Comparison of ENCODE assay signal across 8 cellular contexts in the genomic region with DNA sequence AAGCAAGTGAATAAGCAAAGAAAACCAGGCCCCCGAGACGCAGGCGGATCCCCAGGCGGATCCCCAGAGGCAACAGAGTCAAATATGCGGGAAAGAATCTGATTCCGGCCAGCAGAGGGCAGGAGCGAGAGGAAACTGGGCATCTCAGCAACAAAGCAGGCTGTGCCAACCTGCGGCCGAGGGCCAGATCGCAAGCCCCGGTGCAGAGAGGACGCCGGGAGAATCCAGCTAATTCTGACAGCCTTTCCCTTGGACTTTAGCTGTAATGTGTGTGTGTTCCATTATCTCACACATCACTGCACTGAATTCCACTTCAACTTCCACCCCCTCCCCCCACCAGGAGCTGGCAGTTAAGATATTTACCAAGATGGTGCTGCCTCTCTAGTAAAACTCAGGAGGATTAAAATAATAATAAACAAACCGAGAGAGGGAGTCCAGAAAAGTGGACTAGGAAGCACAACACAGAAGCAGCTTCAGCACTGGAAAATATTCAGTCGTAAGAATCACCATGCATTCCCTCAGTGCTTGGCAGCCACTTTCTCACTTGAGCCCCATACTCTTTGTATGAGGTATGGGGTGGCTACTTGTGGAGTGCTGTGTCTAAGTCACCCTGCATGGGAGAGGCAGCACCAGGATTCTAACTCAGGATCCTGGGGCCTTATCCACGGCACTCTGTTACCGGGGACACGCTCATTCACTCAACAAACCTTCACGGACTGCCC.
DNase-seq lines count a peak whose midpoint lies in the region; ATAC-seq and TF ChIP-seq lines count a peak whose summit lies in the region.

No MANE protein-coding gene starts in this region.

- 25 to 29% (median 26%) methylated on average over 7 to 19 of the region's 19 CpGs for WGBS in adrenal gland, 4 donors
- 26 to 27% methylated on average over 19 of the region's 19 CpGs for WGBS in heart right ventricle, 2 donors

- peak; percentile 85 to 94 (median 90) for ATAC-seq in heart right ventricle

- peak; percentile 78 for DNase-seq in activated gamma-delta T cell treated with Interleukin-2 at 50 U/mL for 16 hours
- no peak for DNase-seq in activated gamma-delta T cell (lab: John Stamatoyannopoulos, UW)
- peak; percentile 69 for DNase-seq in NCI-H128 (lab: John Stamatoyannopoulos, UW; ENCODE audit: unreplicated experiment)
- DNase-seq in SW480 (ENCODE audit: low spot score), result peak; percentile 78
- DNase-seq in adrenal gland, result peak; percentile 87 to 96 (median 93)
- peak; percentile 83 to 90 for DNase-seq in heart right ventricle
- DNase-seq in uterus, result peak; percentile 86 to 91

- H3K4me1 ChIP-seq in adrenal gland (replicated peaks in 1 of 2) (peaks cover 5 to 19% of the 10 kb centered on the region in 2 donors), heart right ventricle (peaks cover 0 to 46% (median 21%) of the 10 kb centered on the region in 9 donors), rectal smooth muscle tissue (ENCODE audit: control insufficient read depth, insufficient read depth, low read length) (peaks cover 6% of the 10 kb centered on the region), uterus (peaks cover 9 to 30% of the 10 kb centered on the region in 2 donors)

- H3K27me3 ChIP-seq in adrenal gland (no peaks in the 10 kb centered on the region), heart right ventricle (no peaks in the 10 kb centered on the region), rectal smooth muscle tissue (ENCODE audit: control insufficient read depth, insufficient read depth, low read length) (no peaks in the 10 kb centered on the region), uterus (no peaks in the 10 kb centered on the region)

- TF ChIP-seq POLR2A in adrenal gland (IDR thresholded peaks at IDR 0.05) (no peak), uterus (IDR thresholded peaks at IDR 0.05) (no peak)

- H3K4me3 ChIP-seq in adrenal gland (no peak overlapping the region), heart right ventricle (peak overlapping the region in 1 of 10 donors; percentile 2), rectal smooth muscle tissue (ENCODE audit: low read length) (peak overlapping the region; percentile 23), uterus (no peak overlapping the region)

- peak overlapping the region in 1 of 5 donors; percentile 37 for H3K27ac ChIP-seq in adrenal gland
- peak overlapping the region in 3 of 10 donors; percentile 17 to 54 (median 32) for H3K27ac ChIP-seq in heart right ventricle
- peak overlapping the region; percentile 28 for H3K27ac ChIP-seq in rectal smooth muscle tissue (ENCODE audit: low read depth, low read length)
- H3K27ac ChIP-seq in uterus, result peak overlapping the region; percentile 56 to 79

- TF ChIP-seq CTCF in adrenal gland (IDR thresholded peaks at IDR 0.05), result peak; percentile 82 to 96 (median 92)
- TF ChIP-seq CTCF in heart right ventricle (IDR thresholded peaks at IDR 0.05), result peak; percentile 66 to 90 (median 83)
- TF ChIP-seq CTCF in uterus (IDR thresholded peaks at IDR 0.05), result peak; percentile 81 to 86 (median 84)

- intact Hi-C loops in adrenal gland (cut with DNase I) (loop anchor here in 1 of 2 donors (2.0 to 10.0 kb wide), 2 partner anchors 118 to 318 kb away; no protein-coding TSS in a partner anchor), heart right ventricle (cut with DNase I) (loop anchor here (1.0 to 10.0 kb wide), 11 partner anchors 65 to 442 kb away; a partner anchor contains a TSS), uterus (cut with DNase I; ENCODE audit: low total_unique reads) (loop anchor here (10.0 kb wide), 1 partner anchor 118 kb away; no protein-coding TSS in a partner anchor)

- H3K36me3 ChIP-seq in adrenal gland (replicated peaks in 1 of 2) (no peaks in the 10 kb centered on the region), heart right ventricle (no peaks in the 10 kb centered on the region), rectal smooth muscle tissue (ENCODE audit: control insufficient read depth, insufficient read depth, low read length) (no peaks in the 10 kb centered on the region), uterus (no peaks in the 10 kb centered on the region)

- H3K9ac ChIP-seq in rectal smooth muscle tissue (ENCODE audit: low read length), result no peak overlapping the region

- no peaks in the 10 kb centered on the region for H3K9me3 ChIP-seq in adrenal gland (replicated peaks in 1 of 3)
- no peaks in the 10 kb centered on the region for H3K9me3 ChIP-seq in heart right ventricle
- H3K9me3 ChIP-seq in uterus, result no peaks in the 10 kb centered on the region
